7 cellular contexts compared by ENCODE assay signal in the genomic region with DNA sequence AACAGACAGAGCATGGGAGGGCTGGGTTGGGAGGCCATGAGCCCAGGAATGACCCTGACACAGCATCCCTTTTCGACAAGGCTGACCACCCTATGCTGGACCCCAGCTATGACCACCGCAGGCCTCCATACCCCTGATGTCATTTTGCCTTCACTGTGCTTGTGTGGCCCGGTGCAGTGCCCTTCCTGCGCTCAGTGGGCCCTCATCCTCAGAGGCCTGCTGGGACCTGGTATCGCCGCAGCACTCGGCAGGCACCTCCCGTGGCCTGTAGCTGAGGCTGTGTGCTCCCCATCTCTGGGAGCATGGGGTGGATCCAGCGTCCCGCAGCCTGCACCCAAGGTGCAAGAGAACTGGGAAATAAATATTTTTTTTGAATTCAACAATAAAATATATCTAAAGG.
"Had no signal": no experiment of that assay in that cellular context is flagged by ENCODE, and none has a peak within 500 bp of the region (broad histone marks: within the 10 kb centered on the region; RNA-seq: fewer than 3 reads in every experiment).

No MANE protein-coding gene starts in this region.

- H3K4me3 Mint-ChIP-seq: IgD-negative memory B cell had no signal

- H3K27ac ChIP-seq: HL-60 had no signal

- DNase-seq: IMR-90, KBM-7, KG1 had no signal

- H3K4me3 ChIP-seq: K562 had no signal

- ATAC-seq: HepG2, K562 had no signal

- H3K27me3 Mint-ChIP-seq: IgD-negative memory B cell had no signal

- H3K36me3 Mint-ChIP-seq: IgD-negative memory B cell had no signal

- H3K27ac Mint-ChIP-seq: IgD-negative memory B cell had no signal
